17 cellular contexts compared by ENCODE assay signal in genomic region chr7:139871276-139871675, GRCh38. TPM values are rescaled to one million over a fixed set of nuclear protein-coding genes. Genes with fewer than 3 reads are reported as not detected.
A peak's percentile ranks its signal among the peaks of the same experiment; 100 is the strongest.
DNase-seq lines count a peak whose midpoint lies in the region; ATAC-seq and TF ChIP-seq lines count a peak whose summit lies in the region.
"Had no signal": no experiment of that assay in that cellular context is flagged by ENCODE, and none has a peak within 500 bp of the region (broad histone marks: within the 10 kb centered on the region; RNA-seq: fewer than 3 reads in every experiment).

No MANE protein-coding gene starts in this region.

- intact Hi-C loops in PC-3 (cut with micrococcal nuclease) = no loop called here

- H3K27ac ChIP-seq in thoracic aorta = no peak overlapping the region
- H3K27ac ChIP-seq in PC-3 (ENCODE audit: low read length) = no peak overlapping the region
- H3K27ac ChIP-seq: HL-60, KMS-11, RWPE1 had no signal

- no peaks in the 10 kb centered on the region for H3K36me3 ChIP-seq in thoracic aorta
- H3K36me3 ChIP-seq in PC-3 (ENCODE audit: low read depth, low read length) = no peaks in the 10 kb centered on the region

- no peaks in the 10 kb centered on the region for H3K79me2 ChIP-seq in PC-3 (ENCODE audit: low read length)

- no peak overlapping the region for H3K9ac ChIP-seq in PC-3 (ENCODE audit: low read length)
- H3K9ac ChIP-seq: KMS-11 had no signal

- no peaks in the 10 kb centered on the region for H4K20me1 ChIP-seq in PC-3 (ENCODE audit: low read length)

- CTCF ChIA-PET in PC-3 (lab: Charles Lee) = no interaction called here

- no peaks in the 10 kb centered on the region for H3F3A ChIP-seq in PC-3 (ENCODE audit: low read length, unreplicated experiment)

- H3K9me2 ChIP-seq in PC-3 (replicated peaks; ENCODE audit: low read length) = no peaks in the 10 kb centered on the region

- ATAC-seq in thoracic aorta (ENCODE audit: insufficient number of reproducible peaks, low FRiP score, low read depth) = no peak
- ATAC-seq in PC-3 = no peak

- no peak overlapping the region for H3K4me3 ChIP-seq in foreskin fibroblast (ENCODE audit: low read depth in 1 of 2, low read length in 2 of 2)
- H3K4me3 ChIP-seq in thoracic aorta = peak overlapping the region; percentile 15
- H3K4me3 ChIP-seq in PC-3 (ENCODE audit: low read length) = no peak overlapping the region

- no peaks in the 10 kb centered on the region for H3K9me3 ChIP-seq in thoracic aorta
- H3K9me3 ChIP-seq in PC-3 (ENCODE audit: low read length) = no peaks in the 10 kb centered on the region

- H3K4me1 ChIP-seq in thoracic aorta (ENCODE audit: control insufficient read depth in 1 of 2, low read depth in 2 of 2) = peaks cover 0 to 35% of the 10 kb centered on the region in 2 donors
- H3K4me1 ChIP-seq in PC-3 (ENCODE audit: insufficient read depth, low read length) = no peaks in the 10 kb centered on the region

- no peak for TF ChIP-seq CTCF in foreskin fibroblast (IDR thresholded peaks at IDR 0.05; ENCODE audit: low read depth, low read length)
- TF ChIP-seq CTCF in thoracic aorta (IDR thresholded peaks at IDR 0.05) = no peak
- no peak for TF ChIP-seq CTCF in PC-3 (conservative IDR thresholded peaks at IDR 0.05; ENCODE audit: low read depth, low read length)

- no peak overlapping the region for H2AFZ ChIP-seq in PC-3 (ENCODE audit: low read length)

- no TSS peak for BruUV-seq in PC-3 (replicated peaks; lab: Mats Ljungman, UMichigan)

- H3K27me3 ChIP-seq in thoracic aorta (replicated peaks; ENCODE audit: insufficient read depth) (no peaks in the 10 kb centered on the region), PC-3 (ENCODE audit: low read length) (no peaks in the 10 kb centered on the region)

- H3K4me2 ChIP-seq in PC-3 (ENCODE audit: low read length) = no peak overlapping the region
- H3K4me2 ChIP-seq: KMS-11 had no signal

- DNase-seq in HCEC 1CT = peak; percentile 83
- DNase-seq in astrocyte of the hippocampus (ENCODE audit: low read depth, low spot score) = peak; percentile 50
- DNase-seq in foreskin fibroblast = peak; percentile 46 to 82
- DNase-seq in thoracic aorta (ENCODE audit: low spot score) = no peak
- no peak for DNase-seq in NCI-H1092 treated with DMSO at 0.1 percent for 48 hours (lab: John Stamatoyannopoulos, UW)
- DNase-seq in PC-3 = no peak
- no peak for DNase-seq in stimulated activated CD4-positive, alpha-beta T cell treated with anti-CD3 and anti-CD28 coated beads, Interleukin-15, amount 100 ng/mL, for 24 hours
- DNase-seq: activated CD4-positive, alpha-beta T cell treated with anti-CD3 and anti-CD28 coated beads for 48 hours; activated T-cell treated with anti-CD3 and anti-CD28 coated beads, Interleukin-2, amount 50 U/mL, for 24 hours; amniotic stem cell; H9; NCI-H187 treated with DMSO at 0.1 percent for 48 hours; NCI-H748 treated with DMSO at 0.1 percent for 48 hours; stimulated activated CD4-positive, alpha-beta T cell treated with anti-CD3 and anti-CD28 coated beads, Interleukin-2, amount 100 ng/mL, for 48 hours had no signal

- POLR2A ChIA-PET in PC-3 (lab: Charles Lee; ENCODE audit: unreplicated experiment) = no interaction called here

RNA-seq across cellular contexts. Expression of gene TBXAS1, which starts 42.2 kb away (rescaled TPM):
- 10 to 100 TPM; 30.1 to 66.6 TPM for total RNA-seq in thoracic aorta
- 21.8 and 27.5 TPM in 2 replicates for total RNA-seq in PC-3 (2014; rRNA removed)

Comparison
In these comparisons a context has a peak if more than half of its experiments do, and no peak if none do; other contexts are left out.
1. DNase-seq: peak in HCEC 1CT (single experiment), astrocyte of the hippocampus (single experiment) and foreskin fibroblast (2 of 2); none in thoracic aorta (single experiment), NCI-H1092 treated with DMSO at 0.1 percent for 48 hours (single experiment), PC-3 (single experiment) and stimulated activated CD4-positive, alpha-beta T cell treated with anti-CD3 and anti-CD28 coated beads, Interleukin-15, amount 100 ng/mL, for 24 hours (single experiment).